ENCODE assay signal across 18 cellular contexts in genomic region chr2:241154915-241155314, GRCh38. TPM values are rescaled to one million over a fixed set of nuclear protein-coding genes. Genes with fewer than 3 reads are reported as not detected.
A peak's percentile ranks its signal among the peaks of the same experiment; 100 is the strongest.
DNase-seq lines count a peak whose midpoint lies in the region; ATAC-seq, FAIRE-seq and TF ChIP-seq lines count a peak whose summit lies in the region.
"Had no signal": no experiment of that assay in that cellular context is flagged by ENCODE, and none has a peak within 500 bp of the region (broad histone marks: within the 10 kb centered on the region; RNA-seq: fewer than 3 reads in every experiment).

No MANE protein-coding gene starts in this region.

- WGBS in GM12878 (ENCODE audit: insufficient coverage, insufficient replicate concordance, low lambda C conversion rate, missing lambda C conversion rate), result 87% methylated on average over 4 of the region's 4 CpGs

- peaks cover 13% of the 10 kb centered on the region for H3K79me2 ChIP-seq in ACC112 (ENCODE audit: control insufficient read depth, insufficient read depth, low read length, unreplicated experiment)
- peaks cover 19% of the 10 kb centered on the region for H3K79me2 ChIP-seq in GM12878 (ENCODE audit: control insufficient read depth, insufficient read depth, low read length)
- H3K79me2 ChIP-seq in neural progenitor cell (ENCODE audit: low read depth), result peaks cover 13% of the 10 kb centered on the region

- H3K4me1 ChIP-seq in ACC112 (ENCODE audit: control insufficient read depth, insufficient read depth, low read length, unreplicated experiment), result peaks cover 60% of the 10 kb centered on the region
- H3K4me1 ChIP-seq in HEK293 (ENCODE audit: control insufficient read depth, insufficient read depth, low read length), result no peaks in the 10 kb centered on the region
- peaks cover 11% of the 10 kb centered on the region for H3K4me1 ChIP-seq in GM12878 (ENCODE audit: control insufficient read depth, insufficient read depth, low read length)
- H3K4me1 ChIP-seq in Peyer's patch, result peaks cover 0 to 10% (median 5%) of the 10 kb centered on the region in 4 donors
- peaks cover 4% of the 10 kb centered on the region for H3K4me1 ChIP-seq in neural progenitor cell

- in situ Hi-C loops in GM12878 (cut with MboI), result no loop called here

- H3K27me3 Mint-ChIP-seq in effector memory CD8-positive, alpha-beta T cell, result no peaks in the 10 kb centered on the region
- H3K27me3 Mint-ChIP-seq in neural progenitor cell (ENCODE audit: insufficient read depth, low read depth), result no peaks in the 10 kb centered on the region

- intact Hi-C loops in GM12878 (cut with micrococcal nuclease; ENCODE audit: unreplicated experiment), result no loop called here

- H3K4me3 Mint-ChIP-seq in effector memory CD8-positive, alpha-beta T cell, result no peak overlapping the region
- no peak overlapping the region for H3K4me3 Mint-ChIP-seq in neural progenitor cell
- H3K4me3 Mint-ChIP-seq: nephron progenitor cell had no signal

- H3K4me3 ChIP-seq in ACC112 (ENCODE audit: low read depth, low read length), result no peak overlapping the region
- no peak overlapping the region for H3K4me3 ChIP-seq in HEK293 (ENCODE audit: low read depth, low read length)
- no peak overlapping the region for H3K4me3 ChIP-seq in GM12878
- H3K4me3 ChIP-seq in retinal pigment epithelial cell (ENCODE audit: low read length), result no peak overlapping the region
- no peak overlapping the region for H3K4me3 ChIP-seq in Peyer's patch
- H3K4me3 ChIP-seq in neural progenitor cell, result no peak overlapping the region
- H3K4me3 ChIP-seq: BLaER1, coronary artery, lung, skin epidermis had no signal

- H3K9ac ChIP-seq in GM12878 (ENCODE audit: control insufficient read depth, insufficient read depth, low read length), result no peak overlapping the region
- H3K9ac ChIP-seq in neural progenitor cell, result no peak overlapping the region
- H3K9ac ChIP-seq: BLaER1, KMS-11 had no signal

- no peak for FAIRE-seq in GM12878 (lab: Jason Lieb, UNC)

- no peaks in the 10 kb centered on the region for H3K9me3 Mint-ChIP-seq in effector memory CD8-positive, alpha-beta T cell
- H3K9me3 Mint-ChIP-seq in neural progenitor cell, result no peaks in the 10 kb centered on the region
- H3K9me3 Mint-ChIP-seq: nephron progenitor cell had no signal

- TF ChIP-seq RAD21 in GM12878 (IDR thresholded peaks at IDR 0.05; ENCODE audit: insufficient read depth, low read depth, low read length), result no peak

- H3K27ac ChIP-seq in ACC112 (ENCODE audit: low read depth, low read length) (peak overlapping the region; percentile 71), HEK293 (ENCODE audit: extremely low read depth, low read depth, low read length) (no peak overlapping the region), GM12878 (ENCODE audit: control insufficient read depth, insufficient read depth) (no peak overlapping the region), Peyer's patch (no peak overlapping the region), neural progenitor cell (no peak overlapping the region)
- H3K27ac ChIP-seq: BLaER1, coronary artery, KMS-11, skin epidermis had no signal

- H3K27me3 ChIP-seq in ACC112 (ENCODE audit: insufficient read depth, low read length) (no peaks in the 10 kb centered on the region), GM12878 (replicated peaks in 1 of 2; ENCODE audit: control insufficient read depth in 2 of 2, insufficient read depth in 2 of 2, low read length in 1 of 2) (no peaks in the 10 kb centered on the region), Peyer's patch (no peaks in the 10 kb centered on the region), neural progenitor cell (no peaks in the 10 kb centered on the region)
- H3K27me3 ChIP-seq: BLaER1 had no signal

- SMC1A ChIA-PET in GM12878 (lab: Charles Lee; ENCODE audit: uncharacterized antibody, unreplicated experiment), result no interaction called here

- H3K9me3 ChIP-seq in HEK293 (ENCODE audit: control insufficient read depth, insufficient read depth, low read depth, low read length) (no peaks in the 10 kb centered on the region), GM12878 (replicated peaks; ENCODE audit: control insufficient read depth, insufficient read depth, low read length) (no peaks in the 10 kb centered on the region), Peyer's patch (no peaks in the 10 kb centered on the region), neural progenitor cell (ENCODE audit: low read depth) (no peaks in the 10 kb centered on the region)
- H3K9me3 ChIP-seq: BLaER1 had no signal

- H3K4me2 ChIP-seq in GM12878 (ENCODE audit: control insufficient read depth, insufficient read depth), result no peak overlapping the region
- no peak overlapping the region for H3K4me2 ChIP-seq in neural progenitor cell
- H3K4me2 ChIP-seq: BLaER1, KMS-11 had no signal

- no peaks in the 10 kb centered on the region for H4K20me1 ChIP-seq in GM12878 (ENCODE audit: control insufficient read depth, insufficient read depth)
- H4K20me1 ChIP-seq in neural progenitor cell (ENCODE audit: low read depth), result no peaks in the 10 kb centered on the region

- TF ChIP-seq POLR2A in GM12878 (IDR thresholded peaks at IDR 0.05; ENCODE audit: low read depth, low read length) (no peak), Peyer's patch (IDR thresholded peaks at IDR 0.05) (no peak)

- POLR2A ChIA-PET in HEK293 (lab: Yijun Ruan, JAX), result interaction anchor here (0.6 kb wide), 1 partner anchor 493 kb away, joined by 3 read pairs; no protein-coding TSS in a partner anchor
- POLR2A ChIA-PET in GM12878 (lab: Charles Lee), result no interaction called here

- ATAC-seq in GM12878, result no peak
- ATAC-seq in effector memory CD8-positive, alpha-beta T cell (replicated peaks), result no peak
- ATAC-seq: HCT116 had no signal

- no peak overlapping the region for H3K27ac Mint-ChIP-seq in effector memory CD8-positive, alpha-beta T cell
- no peak overlapping the region for H3K27ac Mint-ChIP-seq in neural progenitor cell
- H3K27ac Mint-ChIP-seq: nephron progenitor cell had no signal

- no TSS peak for BruUV-seq in GM12878 (replicated peaks; lab: Mats Ljungman, UMichigan)

- H3K36me3 Mint-ChIP-seq in effector memory CD8-positive, alpha-beta T cell (ENCODE audit: insufficient read depth), result peaks cover 25% of the 10 kb centered on the region
- peaks cover 4% of the 10 kb centered on the region for H3K36me3 Mint-ChIP-seq in neural progenitor cell

- CTCF ChIA-PET in HEK293 (lab: Yijun Ruan, JAX), result no interaction called here
- CTCF ChIA-PET in GM12878 (lab: Yijun Ruan, JAX), result interaction anchor here (1.0 kb wide), 1 partner anchor 43 kb away, joined by 4 read pairs; no protein-coding TSS in a partner anchor

- no peak for DNase-seq in GM12878 (ENCODE audit: low read depth, low spot score)
- peak; percentile 88 for DNase-seq in retinal pigment epithelial cell (ENCODE audit: low read depth)
- DNase-seq in effector memory CD8-positive, alpha-beta T cell, result no peak
- no peak for DNase-seq in Peyer's patch
- no peak for DNase-seq in neural progenitor cell (ENCODE audit: low spot score)
- DNase-seq in activated gamma-delta T cell (lab: John Stamatoyannopoulos, UW), result no peak
- DNase-seq: DMS79 treated with DMSO at 0.1 percent for 48 hours, NCI-H146, NCI-H524, nephron progenitor cell had no signal

- no peak for TF ChIP-seq CTCF in HEK293 (tag by site-specific recombination; IDR thresholded peaks at IDR 0.05)
- TF ChIP-seq CTCF in GM12878 (IDR thresholded peaks at IDR 0.05 in 2 of 3, conservative IDR thresholded peaks at IDR 0.05 in 1 of 3; ENCODE audit: control insufficient read depth in 2 of 3, extremely low read depth in 1 of 3, insufficient read depth in 1 of 3, low read depth in 3 of 3, low read length in 3 of 3), result no peak
- no peak for TF ChIP-seq CTCF in retinal pigment epithelial cell (conservative IDR thresholded peaks at IDR 0.05; ENCODE audit: low read depth, low read length)
- no peak for TF ChIP-seq CTCF in Peyer's patch (IDR thresholded peaks at IDR 0.05)
- TF ChIP-seq CTCF in neural progenitor cell (IDR thresholded peaks at IDR 0.05), result no peak

- peaks cover 2% of the 10 kb centered on the region for H3F3A ChIP-seq in neural progenitor cell (ENCODE audit: low read depth)

- H2AFZ ChIP-seq in ACC112 (ENCODE audit: low read length, unreplicated experiment) (no peak overlapping the region), GM12878 (ENCODE audit: control insufficient read depth, low read depth, low read length) (no peak overlapping the region), neural progenitor cell (replicated peaks) (no peak overlapping the region)

- H3K4me1 Mint-ChIP-seq in effector memory CD8-positive, alpha-beta T cell (ENCODE audit: low read depth in 2 of 2), result peaks cover 21 to 38% of the 10 kb centered on the region in 2 donors
- peaks cover 24% of the 10 kb centered on the region for H3K4me1 Mint-ChIP-seq in neural progenitor cell

- peaks cover 12% of the 10 kb centered on the region; the same call in 1 of the 2 replicates for H3K36me3 ChIP-seq in ACC112 (ENCODE audit: insufficient read depth, low read length)
- H3K36me3 ChIP-seq in HEK293 (ENCODE audit: control insufficient read depth in 2 of 2, insufficient read depth in 1 of 2, low read length in 2 of 2), result peaks cover 0 to 61% of the 10 kb centered on the region in 2 experiments; a peak in 1 of 3 replicates
- H3K36me3 ChIP-seq in GM12878 (ENCODE audit: control insufficient read depth in 2 of 2, insufficient read depth in 2 of 2, low read length in 1 of 2), result peaks cover 8 to 33% of the 10 kb centered on the region in 2 experiments; a peak in 3 of 4 replicates
- H3K36me3 ChIP-seq in Peyer's patch, result peaks cover 0 to 27% (median 0%) of the 10 kb centered on the region in 3 donors
- no peaks in the 10 kb centered on the region for H3K36me3 ChIP-seq in neural progenitor cell

- RAD21 ChIA-PET in GM12878 (lab: Charles Lee; ENCODE audit: unreplicated experiment), result no interaction called here

- TF ChIP-seq EP300 in GM12878 (IDR thresholded peaks at IDR 0.05; ENCODE audit: borderline replicate concordance in 1 of 2, control insufficient read depth in 1 of 2, low read depth in 2 of 2, low read length in 2 of 2), result no peak

RNA-seq across cellular contexts. Expression of gene PPP1R7, which starts 4.6 kb away (rescaled TPM):
- 33.8 and 144 TPM in 2 replicates for total RNA-seq in GM12878 (2013; cell fraction: nucleolus; rRNA removed)
- total RNA-seq in GM12878 (2014; rRNA removed) (78.5 and 88.0 TPM in 2 replicates), GM12878 (2014; rRNA removed; fragmentation: Illumina TruSeq; extraction: Trizol) (85.7 and 87.8 TPM in 2 replicates), GM12878 (2021) (76.9 and 84.3 TPM in 2 replicates), Peyer's patch (10 to 100 TPM; 13.2 to 44.0 (median 28.1) TPM), neural progenitor cell (ENCODE audit: low replicate concordance) (40.0 and 52.9 TPM in 2 replicates)
- 64.8 TPM for polyA plus RNA-seq in GM12878 (2011; ENCODE audit: low read depth)
- polyA plus RNA-seq in GM12878 (2011; rRNA removed) (123 and 157 TPM in 2 replicates), GM12878 (2014; fragmentation: Illumina TruSeq; extraction: Trizol) (146 and 167 TPM in 2 replicates), GM12878 (2014; fragmentation: Nextera tagmentation; extraction: Ambion mirVana) (10 to 100 TPM; 81.4 to 82.8 TPM), GM12878 (2014; rRNA removed) (91.5 and 99.6 TPM in 2 replicates), GM12878 (2016; fragmentation: Nextera tagmentation; extraction: Ambion mirVana) (100 to 1,000 TPM; 169 to 174 TPM)
- polyA plus RNA-seq in GM12878 (2011; cell fraction: cytosol; rRNA removed), result 52.0 and 59.3 TPM in 2 replicates
- 50.8 and 59.6 TPM in 2 replicates for polyA plus RNA-seq in GM12878 (2011; cell fraction: nucleus; rRNA removed)
- 86.5 and 102 TPM in 2 replicates for polyA plus RNA-seq in GM12878 (2012)
- polyA minus RNA-seq in GM12878 (2011; rRNA and poly(A)+ RNA removed), result 37.3 and 41.8 TPM in 2 replicates
- polyA minus RNA-seq in GM12878 (2011; cell fraction: cytosol; rRNA and poly(A)+ RNA removed), result 22.7 and 48.7 TPM in 2 replicates
- polyA minus RNA-seq in GM12878 (2011; cell fraction: nucleus; rRNA and poly(A)+ RNA removed), result 19.1 and 32.2 TPM in 2 replicates

RNA-seq across cellular contexts. Expression of gene PASK, which starts 5.6 kb away (rescaled TPM):
- total RNA-seq in GM12878 (2013; cell fraction: nucleolus; rRNA removed), result 112 and 123 TPM in 2 replicates
- total RNA-seq in GM12878 (2014; rRNA removed) (32.6 and 35.2 TPM in 2 replicates), GM12878 (2014; rRNA removed; fragmentation: Illumina TruSeq; extraction: Trizol) (21.7 and 21.8 TPM in 2 replicates), GM12878 (2021) (49.6 and 54.9 TPM in 2 replicates), Peyer's patch (100 to 1,000 TPM in 1 of 4 donors, 10 to 100 TPM in 3; 12.1 to 790 (median 26.7) TPM), neural progenitor cell (ENCODE audit: low replicate concordance) (20.3 and 35.1 TPM in 2 replicates)
- 19.5 TPM for polyA plus RNA-seq in GM12878 (2011; ENCODE audit: low read depth)
- polyA plus RNA-seq in GM12878 (2011; rRNA removed) (59.4 and 62.2 TPM in 2 replicates), GM12878 (2014; fragmentation: Illumina TruSeq; extraction: Trizol) (24.3 and 29.5 TPM in 2 replicates), GM12878 (2014; fragmentation: Nextera tagmentation; extraction: Ambion mirVana) (10 to 100 TPM in 1 of 2 experiments, 1 to 10 TPM in 1; 9.6 to 10.8 TPM), GM12878 (2014; rRNA removed) (36.7 and 42.0 TPM in 2 replicates), GM12878 (2016; fragmentation: Nextera tagmentation; extraction: Ambion mirVana) (10 to 100 TPM; 25.0 to 27.6 TPM)
- 52.5 and 56.3 TPM in 2 replicates for polyA plus RNA-seq in GM12878 (2011; cell fraction: cytosol; rRNA removed)
- polyA plus RNA-seq in GM12878 (2011; cell fraction: nucleus; rRNA removed), result 182 and 212 TPM in 2 replicates
- polyA plus RNA-seq in GM12878 (2012), result 36.3 and 39.3 TPM in 2 replicates
- 40.8 and 57.0 TPM in 2 replicates for polyA minus RNA-seq in GM12878 (2011; rRNA and poly(A)+ RNA removed)
- polyA minus RNA-seq in GM12878 (2011; cell fraction: cytosol; rRNA and poly(A)+ RNA removed), result 16.3 and 20.4 TPM in 2 replicates
- 38.2 and 60.8 TPM in 2 replicates for polyA minus RNA-seq in GM12878 (2011; cell fraction: nucleus; rRNA and poly(A)+ RNA removed)

RNA-seq across cellular contexts. Expression of gene ANO7, which starts 33.6 kb away (rescaled TPM):
- total RNA-seq in GM12878 (2013; cell fraction: nucleolus; rRNA removed), result 19.1 and 21.0 TPM in 2 replicates
- total RNA-seq in GM12878 (2014; rRNA removed) (0.49 and 0.56 TPM in 2 replicates), GM12878 (2014; rRNA removed; fragmentation: Illumina TruSeq; extraction: Trizol) (0.18 and 0.22 TPM in 2 replicates), GM12878 (2021) (0.88 and 1.4 TPM in 2 replicates), Peyer's patch (100 to 1,000 TPM in 3 of 4 donors, 10 to 100 TPM in 1; 89.1 to 188 (median 102) TPM), neural progenitor cell (ENCODE audit: low replicate concordance) (1.8 TPM in 1 of 2 replicates, not detected in the other)
- polyA plus RNA-seq in GM12878 (2011; ENCODE audit: low read depth), result 0.43 TPM
- polyA plus RNA-seq in GM12878 (2011; rRNA removed) (0.56 and 1.2 TPM in 2 replicates), GM12878 (2014; fragmentation: Illumina TruSeq; extraction: Trizol) (0.24 and 0.35 TPM in 2 replicates), GM12878 (2014; fragmentation: Nextera tagmentation; extraction: Ambion mirVana) (under 1 TPM; 0.08 to 0.11 TPM), GM12878 (2014; rRNA removed) (0.47 and 1.1 TPM in 2 replicates), GM12878 (2016; fragmentation: Nextera tagmentation; extraction: Ambion mirVana) (under 1 TPM; 0.40 to 0.50 TPM)
- polyA plus RNA-seq in GM12878 (2011; cell fraction: cytosol; rRNA removed), result 1.5 TPM in 2 replicates
- 8.0 TPM in 2 replicates for polyA plus RNA-seq in GM12878 (2011; cell fraction: nucleus; rRNA removed)
- polyA plus RNA-seq in GM12878 (2012), result 1.8 TPM in 2 replicates
- 2.7 and 3.9 TPM in 2 replicates for polyA minus RNA-seq in GM12878 (2011; rRNA and poly(A)+ RNA removed)
- 1.0 and 1.6 TPM in 2 replicates for polyA minus RNA-seq in GM12878 (2011; cell fraction: cytosol; rRNA and poly(A)+ RNA removed)
- polyA minus RNA-seq in GM12878 (2011; cell fraction: nucleus; rRNA and poly(A)+ RNA removed), result 3.6 and 5.7 TPM in 2 replicates

RNA-seq across cellular contexts. Expression of gene MTERF4, which starts 52.8 kb away (rescaled TPM):
- total RNA-seq in GM12878 (2013; cell fraction: nucleolus; rRNA removed), result 339 and 407 TPM in 2 replicates
- total RNA-seq in GM12878 (2014; rRNA removed), result 35.5 and 37.5 TPM in 2 replicates
- 52.0 and 56.3 TPM in 2 replicates for total RNA-seq in GM12878 (2014; rRNA removed; fragmentation: Illumina TruSeq; extraction: Trizol)
- total RNA-seq in GM12878 (2021), result 35.2 and 38.7 TPM in 2 replicates
- 67.1 TPM for polyA plus RNA-seq in GM12878 (2011; ENCODE audit: low read depth)
- 63.6 and 66.4 TPM in 2 replicates for polyA plus RNA-seq in GM12878 (2011; rRNA removed)
- 46.3 and 47.5 TPM in 2 replicates for polyA plus RNA-seq in GM12878 (2011; cell fraction: cytosol; rRNA removed)
- polyA plus RNA-seq in GM12878 (2011; cell fraction: nucleus; rRNA removed), result 145 and 152 TPM in 2 replicates
- 45.2 and 50.8 TPM in 2 replicates for polyA plus RNA-seq in GM12878 (2012)
- polyA plus RNA-seq in GM12878 (2014; fragmentation: Illumina TruSeq; extraction: Trizol), result 69.1 and 85.4 TPM in 2 replicates
- polyA plus RNA-seq in GM12878 (2014; fragmentation: Nextera tagmentation; extraction: Ambion mirVana), result 10 to 100 TPM; 36.7 to 45.0 TPM
- polyA plus RNA-seq in GM12878 (2014; rRNA removed), result 66.8 and 68.2 TPM in 2 replicates
- 10 to 100 TPM; 44.7 to 46.0 TPM for polyA plus RNA-seq in GM12878 (2016; fragmentation: Nextera tagmentation; extraction: Ambion mirVana)
- polyA minus RNA-seq in GM12878 (2011; rRNA and poly(A)+ RNA removed), result 73.9 and 87.6 TPM in 2 replicates
- polyA minus RNA-seq in GM12878 (2011; cell fraction: cytosol; rRNA and poly(A)+ RNA removed), result 16.7 and 18.6 TPM in 2 replicates
- 44.0 and 60.1 TPM in 2 replicates for polyA minus RNA-seq in GM12878 (2011; cell fraction: nucleus; rRNA and poly(A)+ RNA removed)
- total RNA-seq in Peyer's patch, result 10 to 100 TPM; 28.9 to 55.4 (median 47.9) TPM
- 42.2 and 58.1 TPM in 2 replicates for total RNA-seq in neural progenitor cell (ENCODE audit: low replicate concordance)

Comparison
In these comparisons a context has a peak if more than half of its experiments do, and no peak if none do; other contexts are left out.
1. RNA of gene ANO7, which starts 33.6 kb away (total RNA-seq): 89.1 to 188 TPM in Peyer's patch; 0.18 to 21.0 TPM in GM12878 and 1.8 TPM in neural progenitor cell; every median in the first group is over 4 times any median in the second.